In genomic region chr3:12443781-12444522, GRCh38 we compare ENCODE assay signal across 23 cellular contexts. TPM values are rescaled to one million over a fixed set of nuclear protein-coding genes. Genes with fewer than 3 reads are reported as not detected.
A peak's percentile ranks its signal among the peaks of the same experiment; 100 is the strongest.
DNase-seq lines count a peak whose midpoint lies in the region; ATAC-seq and TF ChIP-seq lines count a peak whose summit lies in the region.
"Had no signal": no experiment of that assay in that cellular context is flagged by ENCODE, and none has a peak within 500 bp of the region (broad histone marks: within the 10 kb centered on the region; RNA-seq: fewer than 3 reads in every experiment).

No MANE protein-coding gene starts in this region.

- peak overlapping the region; percentile 48 for H3K4me3 Mint-ChIP-seq in type B pancreatic cell
- H3K4me3 Mint-ChIP-seq: activated B cell treated with CpG ODN at 0.5 μM for 24 hours, brain had no signal

- H4K20me1 ChIP-seq in osteoblast (ENCODE audit: insufficient read depth, low read length): no peaks in the 10 kb centered on the region

- DNase-seq in right cardiac atrium: no peak
- DNase-seq in heart left ventricle: no peak
- no peak for DNase-seq in epithelial cell of prostate (ENCODE audit: low read depth, low spot score)
- peak; percentile 14 for DNase-seq in osteoblast (ENCODE audit: insufficient read length, low spot score, missing footprints)
- no peak for DNase-seq in type B pancreatic cell (ENCODE audit: extremely low spot score, unreplicated experiment)
- no peak for DNase-seq in OCI-M2 (lab: John Stamatoyannopoulos, UW; ENCODE audit: unreplicated experiment)
- DNase-seq: activated B cell treated with CpG ODN at 0.5 μM for 24 hours; activated CD4-positive, alpha-beta T cell treated with anti-CD3 and anti-CD28 coated beads, Interleukin-2, amount 50 U/mL, for 48 hours; cortex of kidney; glutamatergic neuron; GOT3; left lung; MG63; NCI-H1417 treated with DMSO at 0.1 percent for 48 hours; NCI-H510A; NK-92 treated with Interleukin-12 subunit alpha and Interleukin-12 subunit beta, amount 100 ng/mL, for 24 hours; retina; substantia nigra; uterus had no signal

- no peaks in the 10 kb centered on the region for H3K27me3 ChIP-seq in right cardiac atrium (ENCODE audit: control insufficient read depth, insufficient read depth)
- no peaks in the 10 kb centered on the region for H3K27me3 ChIP-seq in heart left ventricle
- H3K27me3 ChIP-seq in osteoblast (ENCODE audit: insufficient read depth, low read length): peaks cover 2% of the 10 kb centered on the region
- H3K27me3 ChIP-seq: MG63, uterus had no signal

- H3K4me1 Mint-ChIP-seq in type B pancreatic cell (ENCODE audit: unreplicated experiment): peaks cover 35% of the 10 kb centered on the region
- H3K4me1 Mint-ChIP-seq: activated B cell treated with CpG ODN at 0.5 μM for 24 hours had no signal

- no peak overlapping the region for H2AFZ ChIP-seq in osteoblast (ENCODE audit: low read length)

- H3K36me3 ChIP-seq in heart left ventricle (no peaks in the 10 kb centered on the region), osteoblast (ENCODE audit: insufficient read depth, low read length) (no peaks in the 10 kb centered on the region)
- H3K36me3 ChIP-seq: left lung, MG63, neutrophil, uterus had no signal

- H3K36me3 Mint-ChIP-seq in type B pancreatic cell: no peaks in the 10 kb centered on the region
- H3K36me3 Mint-ChIP-seq: brain had no signal

- H3K4me2 ChIP-seq in osteoblast (ENCODE audit: insufficient read depth, low read length): no peak overlapping the region

- H3K27ac Mint-ChIP-seq in type B pancreatic cell: peak overlapping the region; percentile 78
- H3K27ac Mint-ChIP-seq: activated B cell treated with CpG ODN at 0.5 μM for 24 hours had no signal

- H3K9me3 Mint-ChIP-seq in type B pancreatic cell: no peaks in the 10 kb centered on the region
- H3K9me3 Mint-ChIP-seq: activated B cell treated with CpG ODN at 0.5 μM for 24 hours, brain had no signal

- H3K27ac ChIP-seq in right cardiac atrium (ENCODE audit: low read length): peak overlapping the region; percentile 20
- H3K27ac ChIP-seq in heart left ventricle: peak overlapping the region in 1 of 12 donors; percentile 30
- H3K27ac ChIP-seq in epithelial cell of prostate: peak overlapping the region; percentile 55
- H3K27ac ChIP-seq in osteoblast (ENCODE audit: low read depth, low read length): no peak overlapping the region
- H3K27ac ChIP-seq: left lung, neutrophil, uterus had no signal

- peaks cover 11% of the 10 kb centered on the region for H3K4me1 ChIP-seq in right cardiac atrium (ENCODE audit: control insufficient read depth, insufficient read depth, low read length)
- H3K4me1 ChIP-seq in heart left ventricle: peaks cover 0 to 55% (median 29%) of the 10 kb centered on the region in 12 donors
- H3K4me1 ChIP-seq in osteoblast (ENCODE audit: insufficient read depth, low read length): peaks cover 10% of the 10 kb centered on the region
- H3K4me1 ChIP-seq: left lung had no signal

- no peaks in the 10 kb centered on the region for H3K9me3 ChIP-seq in right cardiac atrium (ENCODE audit: control insufficient read depth, low read length)
- H3K9me3 ChIP-seq in heart left ventricle: no peaks in the 10 kb centered on the region
- no peaks in the 10 kb centered on the region for H3K9me3 ChIP-seq in osteoblast (ENCODE audit: low read depth, low read length)
- H3K9me3 ChIP-seq: left lung, MG63, neutrophil, uterus had no signal

- TF ChIP-seq CTCF in heart left ventricle (IDR thresholded peaks at IDR 0.05) (no peak), osteoblast (IDR thresholded peaks at IDR 0.05; ENCODE audit: extremely low read depth, low read depth, low read length) (no peak), type B pancreatic cell (conservative IDR thresholded peaks at IDR 0.05) (no peak)

- 94% methylated on average over 10 of the region's 10 CpGs for WGBS in right cardiac atrium
- 93 to 97% (median 94%) methylated on average over 10 of the region's 10 CpGs for WGBS in heart left ventricle, 4 donors

- peaks cover 24% of the 10 kb centered on the region for H3K27me3 Mint-ChIP-seq in type B pancreatic cell

- TF ChIP-seq POLR2A in heart left ventricle (IDR thresholded peaks at IDR 0.05): no peak

- no peaks in the 10 kb centered on the region for H3K79me2 ChIP-seq in osteoblast (ENCODE audit: insufficient read depth, low read length)

- intact Hi-C loops in right cardiac atrium (cut with DNase I): no loop called here
- intact Hi-C loops in heart left ventricle (cut with DNase I): loop anchor here in 3 of 10 donors (10.0 kb wide), 2 partner anchors 69 to 159 kb away; partner anchors contain the start of gene PPARG (in 2 of the 3)

- H3K4me3 ChIP-seq in right cardiac atrium (ENCODE audit: low read length) (no peak overlapping the region), heart left ventricle (no peak overlapping the region), osteoblast (ENCODE audit: insufficient read depth, low read length) (no peak overlapping the region)
- H3K4me3 ChIP-seq: left lung, MG63, uterus had no signal

- ATAC-seq in right cardiac atrium: no peak
- ATAC-seq in heart left ventricle: no peak
- ATAC-seq in HG03196 (IDR thresholded peaks at IDR 0.05; ENCODE audit: unreplicated experiment): no peak
- no peak for ATAC-seq in HG03175 (IDR thresholded peaks at IDR 0.05; ENCODE audit: unreplicated experiment)
- ATAC-seq: left lung had no signal

RNA-seq across cellular contexts. Expression of gene TSEN2, which starts 40.3 kb away (rescaled TPM):
- total RNA-seq in right cardiac atrium (10 to 100 TPM; 13.9 to 21.4 (median 20.0) TPM), heart left ventricle (10 to 100 TPM; 14.3 to 21.6 (median 18.4) TPM), osteoblast (13.0 and 14.1 TPM in 2 replicates), type B pancreatic cell (ENCODE audit: low replicate concordance) (15.5 and 27.7 TPM in 2 replicates)
- polyA plus RNA-seq in right cardiac atrium (18.6 TPM), heart left ventricle (10 to 100 TPM; 17.6 to 22.3 TPM)
